ENCODE assay signal across 25 cellular contexts in the genomic region with DNA sequence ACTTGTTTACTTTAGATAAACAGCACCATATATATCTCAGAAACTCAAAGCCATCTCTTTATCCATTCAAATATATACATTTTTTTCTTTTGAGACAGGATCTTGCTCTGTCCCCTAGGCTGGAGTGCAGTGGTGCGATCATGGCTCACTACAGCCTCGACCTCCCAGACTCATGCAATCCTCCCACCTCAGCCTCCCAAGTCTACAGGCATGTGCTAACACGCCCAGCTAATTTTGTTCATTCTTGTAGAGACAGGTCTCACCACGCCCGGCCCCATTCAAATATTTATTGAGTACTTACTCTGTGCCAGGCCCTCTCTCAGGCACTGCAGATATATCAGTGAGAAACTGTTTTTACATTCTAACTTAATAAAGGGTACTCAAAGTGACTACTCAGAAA.
DNase-seq lines count a peak whose midpoint lies in the region; TF ChIP-seq lines count a peak whose summit lies in the region.
"Had no signal": no experiment of that assay in that cellular context is flagged by ENCODE, and none has a peak within 500 bp of the region (broad histone marks: within the 10 kb centered on the region; RNA-seq: fewer than 3 reads in every experiment).

No MANE protein-coding gene starts in this region.

- no peak overlapping the region for H2AFZ ChIP-seq in Loucy (ENCODE audit: low read length)

- H3K4me1 Mint-ChIP-seq in nephron: peaks cover 29% of the 10 kb centered on the region

- H3K9me3 Mint-ChIP-seq in nephron: no peaks in the 10 kb centered on the region

- peaks cover 21 to 57% (median 29%) of the 10 kb centered on the region in 10 experiments for H3K4me1 ChIP-seq in BLaER1 treated with 17β-estradiol and CSF1 and Interleukin-3, amounts not matched to agents 10 nM and 100 nM
- peaks cover 38% of the 10 kb centered on the region for H3K4me1 ChIP-seq in Loucy (ENCODE audit: insufficient read depth, low read length, poor library complexity, severe bottlenecking)

- no peak overlapping the region for H3K27ac Mint-ChIP-seq in nephron
- H3K27ac Mint-ChIP-seq: activated CD4-positive, alpha-beta T cell treated with anti-CD3 and anti-CD28 coated beads for 36 hours; T-helper 17 cell had no signal

- H3K4me2 ChIP-seq in BLaER1 treated with 17β-estradiol and CSF1 and Interleukin-3, amounts not matched to agents 10 nM and 100 nM: peak overlapping the region; percentile 5 to 97 (median 70); a peak in 17 of 22 replicates
- peak overlapping the region; percentile 72 for H3K4me2 ChIP-seq in Loucy (ENCODE audit: low read depth, low read length, poor library complexity, severe bottlenecking)
- H3K4me2 ChIP-seq: SK-N-SH had no signal

- H3K9me3 ChIP-seq in BLaER1 treated with 17β-estradiol and CSF1 and Interleukin-3, amounts not matched to agents 10 nM and 100 nM (replicated peaks in 1 of 11): no peaks in the 10 kb centered on the region
- no peaks in the 10 kb centered on the region for H3K9me3 ChIP-seq in Loucy (ENCODE audit: insufficient read depth, low read depth, low read length)
- H3K9me3 ChIP-seq: left ventricle myocardium inferior, right atrium auricular region, SK-N-SH, spleen, tibial nerve had no signal

- H3K27me3 ChIP-seq in BLaER1 treated with 17β-estradiol and CSF1 and Interleukin-3, amounts not matched to agents 10 nM and 100 nM: no peaks in the 10 kb centered on the region
- no peaks in the 10 kb centered on the region for H3K27me3 ChIP-seq in Loucy (ENCODE audit: insufficient read depth, low read length, poor library complexity, severe bottlenecking)
- H3K27me3 ChIP-seq: dorsolateral prefrontal cortex, right atrium auricular region, spleen, tibial nerve had no signal

- peaks cover 4% of the 10 kb centered on the region for H3K36me3 Mint-ChIP-seq in nephron (ENCODE audit: low read depth)

- DNase-seq in NCI-H748 (lab: John Stamatoyannopoulos, UW; ENCODE audit: unreplicated experiment): peak; percentile 31
- DNase-seq in NCI-H748 treated with DMSO at 0.1 percent for 48 hours (lab: John Stamatoyannopoulos, UW): no peak
- DNase-seq in posterior cingulate gyrus: no peak
- no peak for DNase-seq in GM03348 (ENCODE audit: low spot score)
- no peak for DNase-seq in stimulated activated CD4-positive, alpha-beta T cell treated with anti-CD3 and anti-CD28 coated beads, Interleukin-1b, Interleukin-23, amount 100 ng/mL, for 48 hours
- DNase-seq: ACHN; activated CD4-positive, alpha-beta T cell treated with anti-CD3 and anti-CD28 coated beads for 36 hours; activated effector memory CD4-positive, alpha-beta T cell treated with anti-CD3 and anti-CD28 coated beads, Interleukin-2, amount 50 U/mL, for 16 hours; dorsolateral prefrontal cortex; HCEC 1CT; hippocampal formation; Kasumi-1; left ventricle myocardium inferior; NCI-H1048; NCI-H1694; SK-N-SH; spleen; stimulated activated CD4-positive, alpha-beta T cell treated with anti-CD3 and anti-CD28 coated beads, Interleukin-2, amount 100 ng/mL, for 48 hours; T-helper 17 cell had no signal

- no peaks in the 10 kb centered on the region for H3K9me2 ChIP-seq in Loucy (replicated peaks; ENCODE audit: low read depth, low read length)
- H3K9me2 ChIP-seq: SK-N-SH had no signal

- H3K27ac ChIP-seq in BLaER1 treated with 17β-estradiol and CSF1 and Interleukin-3, amounts not matched to agents 10 nM and 100 nM: no peak overlapping the region
- H3K27ac ChIP-seq: dorsolateral prefrontal cortex, HL-60, left ventricle myocardium inferior, right atrium auricular region, spleen, tibial nerve had no signal

- H3K36me3 ChIP-seq in BLaER1 treated with 17β-estradiol and CSF1 and Interleukin-3, amounts not matched to agents 10 nM and 100 nM: peaks cover 0 to 7% (median 0%) of the 10 kb centered on the region in 11 experiments; a peak in 1 of 22 replicates
- H3K36me3 ChIP-seq in Loucy (ENCODE audit: insufficient read depth, low read length): no peaks in the 10 kb centered on the region
- H3K36me3 ChIP-seq: left ventricle myocardium inferior, right atrium auricular region, spleen, tibial nerve had no signal

- no peaks in the 10 kb centered on the region for H3K27me3 Mint-ChIP-seq in nephron (ENCODE audit: low read depth)
- H3K27me3 Mint-ChIP-seq: activated CD4-positive, alpha-beta T cell treated with anti-CD3 and anti-CD28 coated beads for 36 hours; T-helper 17 cell had no signal

- H3K79me2 ChIP-seq in Loucy (ENCODE audit: insufficient read depth, low read length): peaks cover 78% of the 10 kb centered on the region

- no peaks in the 10 kb centered on the region for H3F3A ChIP-seq in Loucy (ENCODE audit: low read depth)

- intact Hi-C loops in posterior cingulate gyrus (cut with DNase I): no loop called here

- no peak overlapping the region for H3K9ac ChIP-seq in BLaER1 treated with 17β-estradiol and CSF1 and Interleukin-3, amounts not matched to agents 10 nM and 100 nM
- peak overlapping the region; percentile 61 for H3K9ac ChIP-seq in Loucy (ENCODE audit: low read depth, low read length, poor library complexity, severe bottlenecking)
- H3K9ac ChIP-seq: SK-N-SH had no signal

- no peak overlapping the region for H3K4me3 ChIP-seq in BLaER1 treated with 17β-estradiol and CSF1 and Interleukin-3, amounts not matched to agents 10 nM and 100 nM
- H3K4me3 ChIP-seq in Loucy (ENCODE audit: low read length, poor library complexity, severe bottlenecking): peak overlapping the region; percentile 92
- H3K4me3 ChIP-seq: dorsolateral prefrontal cortex, left ventricle myocardium inferior, right atrium auricular region, spleen, tibial nerve had no signal

- H4K20me1 ChIP-seq in BLaER1 treated with 17β-estradiol and CSF1 and Interleukin-3, amounts not matched to agents 10 nM and 100 nM: peaks cover 25 to 70% (median 56%) of the 10 kb centered on the region in 11 experiments; a peak in 20 of 22 replicates
- H4K20me1 ChIP-seq in Loucy (ENCODE audit: insufficient read depth, low read length, poor library complexity, severe bottlenecking): peaks cover 61% of the 10 kb centered on the region

- TF ChIP-seq CTCF in Loucy (conservative IDR thresholded peaks at IDR 0.05; ENCODE audit: low read length) (no peak), nephron (IDR thresholded peaks at IDR 0.05; ENCODE audit: unreplicated experiment in 3 of 3) (no peak)

- peak overlapping the region; percentile 29 to 59 (median 46) for H3K4me3 Mint-ChIP-seq in nephron
- H3K4me3 Mint-ChIP-seq: activated CD4-positive, alpha-beta T cell treated with anti-CD3 and anti-CD28 coated beads for 36 hours; T-helper 17 cell had no signal
